ENCODE assay signal across 16 cellular contexts in the genomic region with DNA sequence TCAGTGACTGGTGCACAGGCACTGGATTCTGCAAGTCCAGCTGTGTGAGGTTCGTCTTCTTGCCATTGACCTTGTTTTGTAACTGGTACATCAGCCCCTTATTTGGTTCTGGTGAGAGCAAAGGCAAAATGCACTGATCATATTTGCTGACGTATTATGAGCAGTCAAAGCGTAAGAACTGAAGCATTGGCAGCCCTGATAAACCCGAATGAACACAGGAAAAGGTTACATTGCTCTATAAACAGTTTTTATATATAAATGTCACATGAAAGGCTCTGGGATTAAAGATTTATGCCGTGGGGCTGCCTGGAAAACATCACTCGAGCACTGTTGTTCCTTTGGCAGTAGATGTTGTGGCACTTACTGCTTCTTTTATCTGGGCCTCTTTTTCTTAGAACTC.
DNase-seq lines count a peak whose midpoint lies in the region; ATAC-seq and TF ChIP-seq lines count a peak whose summit lies in the region.
"Had no signal": no experiment of that assay in that cellular context is flagged by ENCODE, and none has a peak within 500 bp of the region (broad histone marks: within the 10 kb centered on the region; RNA-seq: fewer than 3 reads in every experiment).

No MANE protein-coding gene starts in this region.

- peak overlapping the region; percentile 15 for H2AFZ ChIP-seq in IMR-90 (replicated peaks; ENCODE audit: low read length, poor library complexity)

- no TSS peak for BruUV-seq in IMR-90 (replicated peaks; lab: Mats Ljungman, UMichigan)

- dilution Hi-C loops in IMR-90 (cut with HindIII; ENCODE audit: low sequenced_read_pairs, unreplicated experiment), result no loop called here

- in situ Hi-C loops in IMR-90 (cut with MboI; ENCODE audit: low sequenced_read_pairs), result no loop called here

- intact Hi-C loops in IMR-90 (cut with micrococcal nuclease), result no loop called here
- intact Hi-C loops in stomach (cut with DNase I; ENCODE audit: low total_unique reads), result no loop called here

- peak overlapping the region; percentile 2; the same call in 1 of the 2 replicates for H3K4me2 ChIP-seq in IMR-90 (ENCODE audit: low read depth, low read length)

- H2BK5ac ChIP-seq in IMR-90 (ENCODE audit: low read depth, low read length, poor library complexity, severe bottlenecking), result no peak overlapping the region

- no peak overlapping the region for H2BK15ac ChIP-seq in IMR-90 (ENCODE audit: low read depth, low read length)

- no peaks in the 10 kb centered on the region for H4K20me1 ChIP-seq in IMR-90 (ENCODE audit: insufficient read depth, low read length)

- TF ChIP-seq POLR2A in IMR-90 (IDR thresholded peaks at IDR 0.05; ENCODE audit: low read depth, low read length) (no peak), stomach (IDR thresholded peaks at IDR 0.05) (no peak)

- no peaks in the 10 kb centered on the region for H3K27me3 ChIP-seq in IMR-90 (ENCODE audit: control insufficient read depth, insufficient read depth, low read length)
- H3K27me3 ChIP-seq in stomach, result no peaks in the 10 kb centered on the region
- H3K27me3 ChIP-seq in endodermal cell (ENCODE audit: control insufficient read depth, insufficient read depth, low read length, poor library complexity, severe bottlenecking), result no peaks in the 10 kb centered on the region

- TF ChIP-seq CTCF in IMR-90 (conservative IDR thresholded peaks at IDR 0.05; ENCODE audit: low read depth, low read length), result no peak
- no peak for TF ChIP-seq CTCF in fibroblast of mammary gland (conservative IDR thresholded peaks at IDR 0.05; ENCODE audit: control insufficient read depth, insufficient read depth, low read depth, low read length)
- no peak for TF ChIP-seq CTCF in stomach (IDR thresholded peaks at IDR 0.05)
- TF ChIP-seq CTCF in endodermal cell (conservative IDR thresholded peaks at IDR 0.05), result no peak

- H3K9me1 ChIP-seq in IMR-90 (ENCODE audit: insufficient read depth, low read length), result no peaks in the 10 kb centered on the region; the same call in 1 of the 2 replicates

- CTCF ChIA-PET in IMR-90 (lab: Yijun Ruan, JAX), result no interaction called here

- 0 out of 2 replicates have a peak overlapping the region, but pooled peaks have one; percentile 37 for H3K27ac ChIP-seq in IMR-90 (ENCODE audit: insufficient read depth, low read length)
- peak overlapping the region; percentile 13 for H3K27ac ChIP-seq in mesodermal cell (ENCODE audit: low read depth, low read length, severe bottlenecking)
- peak overlapping the region in 2 of 5 donors; percentile 17 to 80 for H3K27ac ChIP-seq in stomach
- no peak overlapping the region for H3K27ac ChIP-seq in endodermal cell (ENCODE audit: low read depth, low read length)
- H3K27ac ChIP-seq: epithelial cell of prostate had no signal

- no peaks in the 10 kb centered on the region for H3K9me3 ChIP-seq in IMR-90 (ENCODE audit: control insufficient read depth, insufficient read depth, low read length)
- peaks cover 6% of the 10 kb centered on the region for H3K9me3 ChIP-seq in mesodermal cell (ENCODE audit: control insufficient read depth, low read length)
- no peaks in the 10 kb centered on the region for H3K9me3 ChIP-seq in stomach
- H3K9me3 ChIP-seq in endodermal cell (ENCODE audit: control insufficient read depth, low read length), result no peaks in the 10 kb centered on the region

- no peaks in the 10 kb centered on the region for H3K36me3 ChIP-seq in IMR-90 (ENCODE audit: control insufficient read depth, insufficient read depth, low read length)
- no peaks in the 10 kb centered on the region for H3K36me3 ChIP-seq in mesodermal cell (ENCODE audit: control insufficient read depth, insufficient read depth, low read length)
- no peaks in the 10 kb centered on the region for H3K36me3 ChIP-seq in stomach
- no peaks in the 10 kb centered on the region for H3K36me3 ChIP-seq in endodermal cell (ENCODE audit: control insufficient read depth, insufficient read depth, low read length)

- H3K9ac ChIP-seq in IMR-90 (ENCODE audit: low read depth, low read length) (peak overlapping the region; percentile 46; the same call in 1 of the 2 replicates), endodermal cell (ENCODE audit: extremely low read depth, low read length, poor library complexity, severe bottlenecking) (no peak overlapping the region)

- peak overlapping the region; percentile 7; the same call in 1 of the 2 replicates for H2BK120ac ChIP-seq in IMR-90 (ENCODE audit: low read depth, low read length)

- no peaks in the 10 kb centered on the region for H3K79me1 ChIP-seq in IMR-90 (ENCODE audit: low read depth in 1 of 2, low read length in 2 of 2)

- no peaks in the 10 kb centered on the region for H3K9me3 Mint-ChIP-seq in endodermal cell
- H3K9me3 Mint-ChIP-seq: activated naive CD4-positive, alpha-beta T cell treated with anti-CD3 and anti-CD28 coated beads for 36 hours; T-cell had no signal

- no peaks in the 10 kb centered on the region for H3K36me3 Mint-ChIP-seq in endodermal cell (ENCODE audit: low read depth)
- H3K36me3 Mint-ChIP-seq: T-cell had no signal

- H3K56ac ChIP-seq in IMR-90 (ENCODE audit: extremely low read depth, insufficient read depth, low read length), result no peak overlapping the region

- H3K4ac ChIP-seq in IMR-90 (ENCODE audit: low read depth, low read length), result no peak overlapping the region

- no peak overlapping the region for H3K27ac Mint-ChIP-seq in endodermal cell
- H3K27ac Mint-ChIP-seq: activated naive CD4-positive, alpha-beta T cell treated with anti-CD3 and anti-CD28 coated beads for 36 hours had no signal

- H2AK9ac ChIP-seq in IMR-90 (replicated peaks; ENCODE audit: low read depth, low read length, poor library complexity), result no peak overlapping the region

- 0 out of 2 replicates have a peak overlapping the region, but pooled peaks have one; percentile 3 for H2BK20ac ChIP-seq in IMR-90 (ENCODE audit: low read depth, low read length)

- H3K4me3 ChIP-seq in IMR-90 (ENCODE audit: insufficient read depth, low read depth, low read length), result no peak overlapping the region
- no peak overlapping the region for H3K4me3 ChIP-seq in fibroblast of mammary gland (ENCODE audit: control insufficient read depth, low read depth, low read length)
- no peak overlapping the region for H3K4me3 ChIP-seq in mesodermal cell (ENCODE audit: extremely low read depth, insufficient read depth, low read length, poor library complexity, severe bottlenecking)
- no peak overlapping the region for H3K4me3 ChIP-seq in stomach
- no peak overlapping the region for H3K4me3 ChIP-seq in endodermal cell (ENCODE audit: low read length)

- peak; percentile 91 for TF ChIP-seq EP300 in stomach (IDR thresholded peaks at IDR 0.05)

- H3K4me3 Mint-ChIP-seq in endodermal cell, result no peak overlapping the region
- H3K4me3 Mint-ChIP-seq: activated naive CD4-positive, alpha-beta T cell treated with anti-CD3 and anti-CD28 coated beads for 36 hours; T-cell had no signal

- H3K4me1 ChIP-seq in IMR-90 (ENCODE audit: control insufficient read depth, insufficient read depth, low read length), result no peaks in the 10 kb centered on the region; the same call in none of the 2 replicates
- no peaks in the 10 kb centered on the region for H3K4me1 ChIP-seq in mesodermal cell (ENCODE audit: control insufficient read depth, insufficient read depth, low read length, poor library complexity, severe bottlenecking)
- peaks cover 0 to 6% (median 2%) of the 10 kb centered on the region in 4 donors for H3K4me1 ChIP-seq in stomach
- H3K4me1 ChIP-seq in endodermal cell (ENCODE audit: control insufficient read depth, insufficient read depth, low read length), result no peaks in the 10 kb centered on the region

- H3K27me3 Mint-ChIP-seq in endodermal cell (ENCODE audit: insufficient read depth), result no peaks in the 10 kb centered on the region

- H4K91ac ChIP-seq in IMR-90 (ENCODE audit: insufficient read depth, low read depth, low read length), result no peak overlapping the region

- no peak overlapping the region for H4K5ac ChIP-seq in IMR-90 (ENCODE audit: low read depth, low read length)

- DNase-seq in IMR-90, result peak; percentile 75
- peak; percentile 48 for DNase-seq in fibroblast of mammary gland (ENCODE audit: low read depth)
- DNase-seq in stomach, result no peak
- DNase-seq in NCI-H1930 (lab: John Stamatoyannopoulos, UW), result no peak
- DNase-seq in endodermal cell, result no peak
- DNase-seq in superior temporal gyrus (ENCODE audit: extremely low spot score), result no peak
- DNase-seq: activated naive CD4-positive, alpha-beta T cell treated with anti-CD3 and anti-CD28 coated beads for 36 hours; activated T-cell treated with anti-CD3 and anti-CD28 coated beads for 4 hours; cortex of kidney; NCI-H1694; NCI-H446; stimulated activated CD4-positive, alpha-beta T cell treated with anti-CD3 and anti-CD28 coated beads, Interleukin-12 subunit alpha, Interleukin-12 subunit beta, amount 100 ng/mL, for 4 hours; T-cell had no signal

- H2AK5ac ChIP-seq in IMR-90 (ENCODE audit: low read depth, low read length), result no peak overlapping the region

- POLR2A ChIA-PET in IMR-90 (lab: Charles Lee; ENCODE audit: unreplicated experiment), result no interaction called here

- H3K18ac ChIP-seq in IMR-90 (ENCODE audit: low read depth, low read length), result peak overlapping the region; percentile 27; the same call in 1 of the 2 replicates

- no peak for ATAC-seq in IMR-90 (ENCODE audit: low read depth)
- ATAC-seq in HG02759 (IDR thresholded peaks at IDR 0.05; ENCODE audit: unreplicated experiment), result no peak

- H4K8ac ChIP-seq in IMR-90 (ENCODE audit: low read depth in 2 of 2, low read length in 2 of 2), result peak overlapping the region; percentile 7 to 68; a peak in 2 of 4 replicates

- no peak for TF ChIP-seq RAD21 in IMR-90 (IDR thresholded peaks at IDR 0.05; ENCODE audit: low read length)

- H3K4me1 Mint-ChIP-seq in endodermal cell, result no peaks in the 10 kb centered on the region
- H3K4me1 Mint-ChIP-seq: T-cell had no signal

- H3K14ac ChIP-seq in IMR-90 (replicated peaks; ENCODE audit: low read depth, low read length), result no peak overlapping the region

- no peak overlapping the region for H3K23ac ChIP-seq in IMR-90 (ENCODE audit: low read depth, low read length)

- WGBS in IMR-90 (ENCODE audit: extremely low coverage in 2 of 2, insufficient read length in 1 of 2), 2 experiments, result 50% methylated on average over 1 of the region's 6 CpGs; no CpG with 5 or more reads in 1 of the 2 experiments
- WGBS in mesodermal cell (ENCODE audit: insufficient coverage in 2 of 2), 2 experiments, result 78 to 92% methylated on average over 2 to 3 of the region's 6 CpGs
- whole genome bisulfite sequencing in stomach, 5 donors, result 34 to 42% (median 40%) methylated on average over 6 of the region's 6 CpGs
- 89 to 100% methylated on average over 3 to 6 of the region's 6 CpGs for WGBS in endodermal cell (ENCODE audit: insufficient coverage in 1 of 2, insufficient read length in 1 of 2), 2 experiments

TF ChIP-seq in IMR-90, 13 proteins besides CTCF, POLR2A, EP300 and RAD21:
- no peak for TF ChIP-seq MAZ (IDR thresholded peaks at IDR 0.05; ENCODE audit: borderline replicate concordance, low read depth, low read length)
TF ChIP-seq in IMR-90: peak in this region for 0.

Comparison
In these comparisons a context has a peak if more than half of its experiments do, and no peak if none do; other contexts are left out.
1. DNase-seq: peak in IMR-90 (single experiment) and fibroblast of mammary gland (single experiment); none in stomach (single experiment), NCI-H1930 (0 of 2), endodermal cell (single experiment) and superior temporal gyrus (single experiment).